ENCODE assay signal across 8 cellular contexts in genomic region chr4:168832746-168833575, GRCh38.
DNase-seq lines count a peak whose midpoint lies in the region; ATAC-seq and TF ChIP-seq lines count a peak whose summit lies in the region.

No MANE protein-coding gene starts in this region.

- intact Hi-C loops in activated T-helper 2 cell treated with anti-CD3 and anti-CD28 coated beads, Interferon-gamma antibody, Interleukin-2, Interleukin-4, amounts not matched to agents 10 μg/mL and 5 μg/mL and 100 μg/mL, durations not matched to agents 14 hours and 24 hours and 36 hours (cut with micrococcal nuclease): loop anchor here (1.0 to 5.0 kb wide), 3 partner anchors 16 to 84 kb away; no protein-coding TSS in a partner anchor
- intact Hi-C loops in Right ventricle myocardium superior (cut with DNase I): loop anchor here (5.0 kb wide), 1 partner anchor 116 kb away; no protein-coding TSS in a partner anchor

- no peak overlapping the region for H3K27ac Mint-ChIP-seq in activated T-helper 2 cell treated with anti-CD3 and anti-CD28 coated beads, Interferon-gamma antibody, Interleukin-2, Interleukin-4, amounts not matched to agents 10 μg/mL and 5 μg/mL and 100 μg/mL, durations not matched to agents 14 hours and 24 hours and 36 hours

- peaks cover 49% of the 10 kb centered on the region for H4K20me1 ChIP-seq in osteoblast (ENCODE audit: insufficient read depth, low read length)

- peaks cover 38% of the 10 kb centered on the region for H3K27me3 Mint-ChIP-seq in activated T-helper 2 cell treated with anti-CD3 and anti-CD28 coated beads, Interferon-gamma antibody, Interleukin-2, Interleukin-4, amounts not matched to agents 10 μg/mL and 5 μg/mL and 100 μg/mL, durations not matched to agents 14 hours and 24 hours and 36 hours (ENCODE audit: low read depth)

- no peak overlapping the region for H2AFZ ChIP-seq in osteoblast (ENCODE audit: low read length)

- peaks cover 12% of the 10 kb centered on the region for H3K36me3 Mint-ChIP-seq in activated T-helper 2 cell treated with anti-CD3 and anti-CD28 coated beads, Interferon-gamma antibody, Interleukin-2, Interleukin-4, amounts not matched to agents 10 μg/mL and 5 μg/mL and 100 μg/mL, durations not matched to agents 14 hours and 24 hours and 36 hours (ENCODE audit: low read depth)

- DNase-seq in AG10803 (ENCODE audit: low read depth): no peak
- no peak for DNase-seq in HFF-Myc (ENCODE audit: extremely low read depth, low read depth)
- no peak for DNase-seq in activated T-helper 2 cell treated with anti-CD3 and anti-CD28 coated beads, Interferon-gamma antibody, Interleukin-2, Interleukin-4, amounts not matched to agents 10 μg/mL and 5 μg/mL and 100 μg/mL, durations not matched to agents 14 hours and 24 hours and 36 hours (ENCODE audit: low spot score)
- peak; percentile 66 for DNase-seq in Right ventricle myocardium superior
- peak; percentile 78 for DNase-seq in osteoblast (ENCODE audit: insufficient read length, low spot score, missing footprints)
- no peak for DNase-seq in NCI-H2107 (lab: John Stamatoyannopoulos, UW)
- no peak for DNase-seq in NCI-H345 treated with DMSO at 0.1 percent for 48 hours (lab: John Stamatoyannopoulos, UW; ENCODE audit: unreplicated experiment)
- DNase-seq in NCI-H524 treated with DMSO at 0.1 percent for 48 hours (lab: John Stamatoyannopoulos, UW): no peak

- peaks cover 36% of the 10 kb centered on the region for H3K4me1 Mint-ChIP-seq in activated T-helper 2 cell treated with anti-CD3 and anti-CD28 coated beads, Interferon-gamma antibody, Interleukin-2, Interleukin-4, amounts not matched to agents 10 μg/mL and 5 μg/mL and 100 μg/mL, durations not matched to agents 14 hours and 24 hours and 36 hours (ENCODE audit: low read depth)

- H3K4me1 ChIP-seq in osteoblast (ENCODE audit: insufficient read depth, low read length): peaks cover 24% of the 10 kb centered on the region

- H3K9me3 Mint-ChIP-seq in activated T-helper 2 cell treated with anti-CD3 and anti-CD28 coated beads, Interferon-gamma antibody, Interleukin-2, Interleukin-4, amounts not matched to agents 10 μg/mL and 5 μg/mL and 100 μg/mL, durations not matched to agents 14 hours and 24 hours and 36 hours: no peaks in the 10 kb centered on the region

- TF ChIP-seq CTCF in AG10803 (conservative IDR thresholded peaks at IDR 0.05; ENCODE audit: low read length): peak; percentile 32
- TF ChIP-seq CTCF in HFF-Myc (IDR thresholded peaks at IDR 0.05; ENCODE audit: low read depth, low read length, missing control alignments): peak; percentile 40
- peak; percentile 14 for TF ChIP-seq CTCF in osteoblast (IDR thresholded peaks at IDR 0.05; ENCODE audit: extremely low read depth, low read depth, low read length)

- H3K79me2 ChIP-seq in osteoblast (ENCODE audit: insufficient read depth, low read length): peaks cover 65% of the 10 kb centered on the region

- no peaks in the 10 kb centered on the region for H3K9me3 ChIP-seq in osteoblast (ENCODE audit: low read depth, low read length)

- H3K36me3 ChIP-seq in osteoblast (ENCODE audit: insufficient read depth, low read length): peaks cover 28% of the 10 kb centered on the region

- H3K4me3 ChIP-seq in AG10803 (ENCODE audit: low read length) (peak overlapping the region; percentile 88), HFF-Myc (replicated peaks; ENCODE audit: low read depth, low read length) (peak overlapping the region; percentile 89), osteoblast (ENCODE audit: insufficient read depth, low read length) (peak overlapping the region; percentile 93)

- ATAC-seq in Right ventricle myocardium superior (ENCODE audit: poor library complexity): peak; percentile 38

- H3K27me3 ChIP-seq in osteoblast (ENCODE audit: insufficient read depth, low read length): no peaks in the 10 kb centered on the region

- H3K27ac ChIP-seq in osteoblast (ENCODE audit: low read depth, low read length): peak overlapping the region; percentile 88

- peak overlapping the region; percentile 79 for H3K4me3 Mint-ChIP-seq in activated T-helper 2 cell treated with anti-CD3 and anti-CD28 coated beads, Interferon-gamma antibody, Interleukin-2, Interleukin-4, amounts not matched to agents 10 μg/mL and 5 μg/mL and 100 μg/mL, durations not matched to agents 14 hours and 24 hours and 36 hours (ENCODE audit: low read depth)

- peak overlapping the region; percentile 81 for H3K4me2 ChIP-seq in osteoblast (ENCODE audit: insufficient read depth, low read length)

Comparison
In these comparisons a context has a peak if more than half of its experiments do, and no peak if none do; other contexts are left out.
1. DNase-seq: peak in Right ventricle myocardium superior (single experiment) and osteoblast (single experiment); none in AG10803 (single experiment), HFF-Myc (single experiment), activated T-helper 2 cell treated with anti-CD3 and anti-CD28 coated beads, Interferon-gamma antibody, Interleukin-2, Interleukin-4, amounts not matched to agents 10 μg/mL and 5 μg/mL and 100 μg/mL, durations not matched to agents 14 hours and 24 hours and 36 hours (single experiment), NCI-H2107 (single experiment), NCI-H345 treated with DMSO at 0.1 percent for 48 hours (single experiment) and NCI-H524 treated with DMSO at 0.1 percent for 48 hours (single experiment).
2. Peak in every context shown above with its lines, with median percentiles within 50 percentile points of each other: H3K4me3 ChIP-seq and CTCF ChIP-seq.